ENCODE assay signal across 8 cellular contexts in the genomic region with DNA sequence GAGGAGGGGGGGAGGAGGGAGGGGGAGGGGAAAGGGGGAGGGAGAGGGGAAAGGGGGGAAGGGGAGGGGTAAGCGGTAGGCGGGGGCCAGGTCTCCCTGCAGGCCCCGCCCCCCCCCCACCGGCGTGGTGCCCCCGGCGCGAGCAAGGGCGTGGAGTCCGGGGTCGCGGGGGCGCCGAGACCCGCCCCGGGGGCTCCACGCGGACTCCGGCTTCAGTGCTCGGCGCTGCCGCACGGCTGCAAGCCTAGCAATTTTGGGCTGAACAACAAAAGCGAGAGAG. TPM values are rescaled to one million over a fixed set of nuclear protein-coding genes. Genes with fewer than 3 reads are reported as not detected.
DNase-seq lines count a peak whose midpoint lies in the region; ATAC-seq, FAIRE-seq and TF ChIP-seq lines count a peak whose summit lies in the region.

No MANE protein-coding gene starts in this region.

- peak overlapping the region; percentile 68 for H3K9ac ChIP-seq in Karpas-422 (ENCODE audit: low read length)

- intact Hi-C loops in dendritic cell treated with granulocyte-macrophage colony-stimulating factor and Interleukin-4, amounts not matched to agents 40 ng/mL and 50 ng/mL, for 4 days (cut with micrococcal nuclease), result loop anchor here (1.0 to 10.0 kb wide), 3 partner anchors 435 to 479 kb away; partner anchors contain the start of gene IER5L

- H3K4me3 Mint-ChIP-seq in dendritic cell treated with granulocyte-macrophage colony-stimulating factor and Interleukin-4, amounts not matched to agents 40 ng/mL and 50 ng/mL, for 4 days, result peak overlapping the region; percentile 84
- H3K4me3 Mint-ChIP-seq in naive B cell, result peak overlapping the region in 5 of 8 donors; percentile 39 to 90 (median 60)

- CTCF ChIA-PET in AG04450 (lab: Charles Lee), result no interaction called here

- H3K36me3 Mint-ChIP-seq in dendritic cell treated with granulocyte-macrophage colony-stimulating factor and Interleukin-4, amounts not matched to agents 40 ng/mL and 50 ng/mL, for 4 days (ENCODE audit: low read depth), result no peaks in the 10 kb centered on the region
- no peaks in the 10 kb centered on the region for H3K36me3 Mint-ChIP-seq in naive B cell

- DNase-seq in AG04450 (ENCODE audit: low read depth, low spot score), result no peak
- DNase-seq in Karpas-422, result no peak
- DNase-seq in naive B cell, result no peak
- DNase-seq in GM19239 (ENCODE audit: insufficient read length, low spot score), result no peak
- no peak for DNase-seq in GM19240 (ENCODE audit: insufficient read length, low spot score)
- DNase-seq in DMS53 treated with DMSO at 0.1 percent for 48 hours (lab: John Stamatoyannopoulos, UW; ENCODE audit: unreplicated experiment), result no peak

- no peaks in the 10 kb centered on the region; the same call in 1 of the 2 replicates for H4K20me1 ChIP-seq in Karpas-422 (ENCODE audit: insufficient read depth, low read depth, low read length)

- H3K4me1 Mint-ChIP-seq in dendritic cell treated with granulocyte-macrophage colony-stimulating factor and Interleukin-4, amounts not matched to agents 40 ng/mL and 50 ng/mL, for 4 days (ENCODE audit: low read depth), result peaks cover 42% of the 10 kb centered on the region
- peaks cover 24 to 29% (median 26%) of the 10 kb centered on the region in 3 donors for H3K4me1 Mint-ChIP-seq in naive B cell

- H3K4me2 ChIP-seq in Karpas-422 (ENCODE audit: low read depth, low read length, poor library complexity, severe bottlenecking), result peak overlapping the region; percentile 88

- peak overlapping the region; percentile 68 for H3K4me3 ChIP-seq in AG04450 (ENCODE audit: low read depth, low read length)
- H3K4me3 ChIP-seq in Karpas-422 (ENCODE audit: low read length), result peak overlapping the region; percentile 74

- no peaks in the 10 kb centered on the region for H3K9me2 ChIP-seq in Karpas-422 (replicated peaks; ENCODE audit: insufficient read depth, low read length)

- no peaks in the 10 kb centered on the region for H3K36me3 ChIP-seq in Karpas-422 (ENCODE audit: insufficient read depth, low read length)

- H3K27ac Mint-ChIP-seq in dendritic cell treated with granulocyte-macrophage colony-stimulating factor and Interleukin-4, amounts not matched to agents 40 ng/mL and 50 ng/mL, for 4 days, result peak overlapping the region; percentile 83
- H3K27ac Mint-ChIP-seq in naive B cell, result peak overlapping the region in 1 of 6 donors; percentile 87

- TF ChIP-seq CTCF in AG04450 (IDR thresholded peaks at IDR 0.05; ENCODE audit: low read depth, low read length), result no peak

- peaks cover 26% of the 10 kb centered on the region for H3K27me3 Mint-ChIP-seq in dendritic cell treated with granulocyte-macrophage colony-stimulating factor and Interleukin-4, amounts not matched to agents 40 ng/mL and 50 ng/mL, for 4 days
- H3K27me3 Mint-ChIP-seq in naive B cell, result peaks cover 0 to 13% (median 0%) of the 10 kb centered on the region in 3 donors

- peak overlapping the region; percentile 94 for H2AFZ ChIP-seq in Karpas-422 (ENCODE audit: low read length)

- H3K9me3 ChIP-seq in AG04450 (ENCODE audit: control insufficient read depth, insufficient read depth, low read length), result no peaks in the 10 kb centered on the region; the same call in 1 of the 2 replicates
- no peaks in the 10 kb centered on the region for H3K9me3 ChIP-seq in Karpas-422 (ENCODE audit: low read length)

- FAIRE-seq in GM19239 (lab: Jason Lieb, UNC), result no peak

- H3K27me3 ChIP-seq in AG04450 (ENCODE audit: control insufficient read depth, insufficient read depth, low read length) (no peaks in the 10 kb centered on the region), Karpas-422 (ENCODE audit: low read length) (no peaks in the 10 kb centered on the region)

- H3K9me3 Mint-ChIP-seq in dendritic cell treated with granulocyte-macrophage colony-stimulating factor and Interleukin-4, amounts not matched to agents 40 ng/mL and 50 ng/mL, for 4 days, result no peaks in the 10 kb centered on the region
- no peaks in the 10 kb centered on the region for H3K9me3 Mint-ChIP-seq in naive B cell

- peaks cover 13% of the 10 kb centered on the region for H3K4me1 ChIP-seq in Karpas-422 (ENCODE audit: low read length)

- no peak overlapping the region for H3K27ac ChIP-seq in AG04450 (ENCODE audit: low read depth, low read length)
- H3K27ac ChIP-seq in Karpas-422 (ENCODE audit: low read length), result no peak overlapping the region

- H3K79me2 ChIP-seq in Karpas-422 (ENCODE audit: low read length), result no peaks in the 10 kb centered on the region

- POLR2A ChIA-PET in AG04450 (lab: Yijun Ruan, JAX), result interaction anchor here (1.0 kb wide), 1 partner anchor 127 kb away, joined by 3 read pairs; no protein-coding TSS in a partner anchor

- ATAC-seq in naive B cell (ENCODE audit: low read depth in 2 of 2), result no peak
- ATAC-seq in GM19395 (IDR thresholded peaks at IDR 0.05; ENCODE audit: unreplicated experiment), result no peak

RNA-seq across cellular contexts. Expression of gene C9orf50, which starts 10.8 kb away (rescaled TPM):
- polyA plus RNA-seq in AG04450 (2011; rRNA removed), result 0.26 and 0.30 TPM in 2 replicates
- not detected in 2 replicates for polyA minus RNA-seq in AG04450 (2011; rRNA and poly(A)+ RNA removed)
- total RNA-seq in Karpas-422 (2014; rRNA removed; shearing (Covaris generic); ENCODE audit: low replicate concordance), result not detected in 2 replicates
- not detected for polyA plus RNA-seq in naive B cell (ENCODE audit: low read depth in 6 of 6)

RNA-seq across cellular contexts. Expression of gene NTMT1, which starts 15.8 kb away (rescaled TPM):
- polyA plus RNA-seq in AG04450 (2011; rRNA removed) (49.3 and 50.4 TPM in 2 replicates), naive B cell (ENCODE audit: low read depth in 6 of 6) (10 to 100 TPM; 30.3 to 57.7 (median 35.4) TPM)
- polyA minus RNA-seq in AG04450 (2011; rRNA and poly(A)+ RNA removed), result 25.3 and 30.8 TPM in 2 replicates
- total RNA-seq in Karpas-422 (2014; rRNA removed; shearing (Covaris generic); ENCODE audit: low replicate concordance), result 22.4 and 31.1 TPM in 2 replicates

RNA-seq across cellular contexts. Expression of gene ASB6, which starts 31.8 kb away (rescaled TPM):
- 11.6 and 15.3 TPM in 2 replicates for polyA plus RNA-seq in AG04450 (2011; rRNA removed)
- 9.4 and 14.0 TPM in 2 replicates for polyA minus RNA-seq in AG04450 (2011; rRNA and poly(A)+ RNA removed)
- total RNA-seq in Karpas-422 (2014; rRNA removed; shearing (Covaris generic); ENCODE audit: low replicate concordance), result 10.6 and 16.3 TPM in 2 replicates
- 10 to 100 TPM; 13.3 to 23.4 (median 16.5) TPM for polyA plus RNA-seq in naive B cell (ENCODE audit: low read depth in 6 of 6)

RNA-seq across cellular contexts. Expression of gene PRRX2, which starts 55.3 kb away (rescaled TPM):
- polyA plus RNA-seq in AG04450 (2011; rRNA removed) (8.3 and 15.0 TPM in 2 replicates), naive B cell (ENCODE audit: low read depth in 6 of 6) (not detected)
- 4.0 and 4.2 TPM in 2 replicates for polyA minus RNA-seq in AG04450 (2011; rRNA and poly(A)+ RNA removed)
- total RNA-seq in Karpas-422 (2014; rRNA removed; shearing (Covaris generic); ENCODE audit: low replicate concordance), result not detected in 2 replicates
